Comparison of ENCODE assay signal across 1 cellular context in genomic region chr17:81917565-81918332, GRCh38.
TF ChIP-seq lines count a peak whose summit lies in the region.

SIRT7 (minus strand) TSS chr17:81918176; CDS start chr17:81918131, 45 bp downstream.

TF ChIP-seq in HepG2, 621 proteins besides CTCF, POLR2A, EP300 and RAD21 (continued from another document and continues in another):
- TF ChIP-seq RELA (CRISPR knock-in tag; IDR thresholded peaks at IDR 0.05) (peak; percentile 63; the same call in 1 of the 2 replicates), ZNF44 (CRISPR knock-in tag; IDR thresholded peaks at IDR 0.05) (no peak), ZNF878 (CRISPR knock-in tag; IDR thresholded peaks at IDR 0.05) (no peak), THYN1 (CRISPR knock-in tag; IDR thresholded peaks at IDR 0.05; ENCODE audit: borderline replicate concordance, low read depth) (no peak), ZNF691 (CRISPR knock-in tag; IDR thresholded peaks at IDR 0.05; ENCODE audit: borderline replicate concordance, low read depth) (peak; percentile 63; the same call in 1 of the 2 replicates), FOXC1 (CRISPR knock-in tag; IDR thresholded peaks at IDR 0.05; ENCODE audit: borderline replicate concordance) (no peak), XRCC5 (optimal IDR thresholded peaks at IDR 0.05; ENCODE audit: low read length) (no peak), MZF1 (CRISPR knock-in tag; IDR thresholded peaks at IDR 0.05; ENCODE audit: borderline replicate concordance) (no peak), ZNF343 (CRISPR knock-in tag; IDR thresholded peaks at IDR 0.05) (no peak), SNRNP70 (IDR thresholded peaks at IDR 0.05; ENCODE audit: low read depth, low read length) (no peak), DNMT3B (CRISPR knock-in tag; conservative IDR thresholded peaks at IDR 0.05) (no peak), ZNF138 (CRISPR knock-in tag; IDR thresholded peaks at IDR 0.05; ENCODE audit: low read depth) (no peak), KAT7 (CRISPR knock-in tag; IDR thresholded peaks at IDR 0.05; ENCODE audit: borderline replicate concordance) (peak; percentile 69; the same call in 1 of the 2 replicates), MED1 (CRISPR knock-in tag; IDR thresholded peaks at IDR 0.05) (no peak), HIC2 (CRISPR knock-in tag; IDR thresholded peaks at IDR 0.05; ENCODE audit: low read depth) (no peak; the same call in 1 of the 2 replicates), ZNF510 (CRISPR knock-in tag; IDR thresholded peaks at IDR 0.05; ENCODE audit: low read depth) (no peak), ATF2 (CRISPR knock-in tag; IDR thresholded peaks at IDR 0.05) (0 out of 2 replicates have a peak, but pooled peaks have one; percentile 24), NFKB2 (CRISPR knock-in tag; IDR thresholded peaks at IDR 0.05; ENCODE audit: borderline replicate concordance) (no peak), BCL3 (CRISPR knock-in tag; IDR thresholded peaks at IDR 0.05) (0 out of 2 replicates have a peak, but pooled peaks have one; percentile 3), RBFOX2 (IDR thresholded peaks at IDR 0.05; ENCODE audit: low read depth, low read length) (peak; percentile 88), E2F1 (CRISPR knock-in tag; IDR thresholded peaks at IDR 0.05) (no peak), IRX3 (CRISPR knock-in tag; IDR thresholded peaks at IDR 0.05; ENCODE audit: borderline replicate concordance, low read depth) (no peak), ZNF740 (CRISPR knock-in tag; IDR thresholded peaks at IDR 0.05) (no peak), ARNT2 (CRISPR knock-in tag; IDR thresholded peaks at IDR 0.05; ENCODE audit: low read depth) (peak; percentile 88; the same call in 1 of the 2 replicates), ZUFSP (CRISPR knock-in tag; IDR thresholded peaks at IDR 0.05; ENCODE audit: borderline replicate concordance) (no peak), GATAD2A (CRISPR knock-in tag; IDR thresholded peaks at IDR 0.05) (no peak), MBD4 (IDR thresholded peaks at IDR 0.05; ENCODE audit: borderline replicate concordance, low read length) (no peak), DDIT3 (CRISPR knock-in tag; IDR thresholded peaks at IDR 0.05) (no peak), MAF1 (CRISPR knock-in tag; IDR thresholded peaks at IDR 0.05; ENCODE audit: borderline replicate concordance) (no peak), ZFP91 (CRISPR knock-in tag; IDR thresholded peaks at IDR 0.05; ENCODE audit: borderline replicate concordance) (no peak), ZNF512 (CRISPR knock-in tag; IDR thresholded peaks at IDR 0.05) (no peak), TCF12 (IDR thresholded peaks at IDR 0.05) (no peak), TCF12 (CRISPR knock-in tag; IDR thresholded peaks at IDR 0.05) (peak; percentile 51; the same call in 1 of the 2 replicates), SALL1 (CRISPR knock-in tag; IDR thresholded peaks at IDR 0.05) (no peak), REST (IDR thresholded peaks at IDR 0.05; ENCODE audit: borderline replicate concordance in 1 of 2, low read depth in 1 of 2, low read length in 2 of 2) (no peak), TARDBP (CRISPR knock-in tag; IDR thresholded peaks at IDR 0.05) (no peak), CSRNP1 (CRISPR knock-in tag; IDR thresholded peaks at IDR 0.05) (no peak), ZNF574 (CRISPR knock-in tag; IDR thresholded peaks at IDR 0.05) (peak; percentile 37; the same call in 1 of the 2 replicates)
